ENCODE assay signal across 10 cellular contexts in the genomic region with DNA sequence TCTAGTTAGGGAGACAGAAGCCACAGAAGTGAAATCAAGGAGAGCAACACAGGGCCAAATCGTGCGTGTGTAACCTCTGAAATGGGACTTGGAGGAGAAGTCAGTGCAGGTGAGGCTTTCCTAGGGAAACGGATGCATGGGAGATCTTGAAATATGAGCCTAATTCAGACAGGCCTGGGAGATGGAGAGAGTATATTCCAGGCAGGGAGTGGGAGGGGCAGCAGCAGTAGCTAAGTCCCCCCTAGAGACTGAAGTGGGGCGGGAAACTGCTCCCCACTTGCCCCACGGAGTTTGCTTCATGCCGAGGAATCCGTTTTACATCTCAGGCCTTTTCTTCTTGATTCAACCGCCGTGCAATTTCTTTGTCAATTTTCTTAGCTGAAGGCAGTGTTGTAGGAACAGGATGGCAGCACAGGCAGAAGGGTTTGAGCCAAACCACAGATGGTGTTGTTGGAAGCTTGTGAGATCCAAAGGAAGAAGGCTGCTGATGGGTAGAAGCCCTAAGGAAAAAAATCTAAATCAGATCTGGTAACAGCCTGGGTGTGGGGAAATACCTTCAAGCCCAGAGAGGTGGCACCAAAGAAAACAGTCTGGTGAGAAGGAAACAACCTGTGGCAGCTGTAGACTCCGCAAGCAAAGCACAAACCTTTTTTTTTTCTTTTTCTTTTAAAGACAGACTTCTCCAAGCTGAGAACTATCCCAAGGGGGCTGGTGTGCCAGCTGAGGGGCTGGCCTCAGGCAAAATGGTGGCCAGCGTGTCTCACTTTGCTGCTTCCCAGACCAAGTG. TPM values are rescaled to one million over a fixed set of nuclear protein-coding genes. Genes with fewer than 3 reads are reported as not detected.
DNase-seq lines count a peak whose midpoint lies in the region; ATAC-seq and TF ChIP-seq lines count a peak whose summit lies in the region.
"Had no signal": no experiment of that assay in that cellular context is flagged by ENCODE, and none has a peak within 500 bp of the region (broad histone marks: within the 10 kb centered on the region; RNA-seq: fewer than 3 reads in every experiment).

No MANE protein-coding gene starts in this region.

- no peaks in the 10 kb centered on the region for H3K27me3 ChIP-seq in CD8-positive, alpha-beta T cell (ENCODE audit: insufficient read depth, low read length)
- H3K27me3 ChIP-seq in fibroblast of lung (ENCODE audit: control insufficient read depth, insufficient read depth, low read length) (no peaks in the 10 kb centered on the region), sigmoid colon (no peaks in the 10 kb centered on the region)

- H3K79me2 ChIP-seq in fibroblast of lung (ENCODE audit: control insufficient read depth, insufficient read depth, low read length), result peaks cover 62% of the 10 kb centered on the region

- no peak overlapping the region for H3K27ac ChIP-seq in CD8-positive, alpha-beta T cell (ENCODE audit: low read depth, low read length)
- peak overlapping the region; percentile 89 for H3K27ac ChIP-seq in fibroblast of lung (ENCODE audit: insufficient read depth, low read length)
- H3K27ac ChIP-seq in sigmoid colon, result peak overlapping the region; percentile 6 to 82 (median 78)

- no peaks in the 10 kb centered on the region for H3K36me3 Mint-ChIP-seq in CD8-positive, alpha-beta T cell

- peak; percentile 46 for ATAC-seq in CD8-positive, alpha-beta T cell
- ATAC-seq in HG03565 (IDR thresholded peaks at IDR 0.05; ENCODE audit: unreplicated experiment), result no peak

- H3K27ac Mint-ChIP-seq in CD8-positive, alpha-beta T cell, result no peak overlapping the region

- H3K27me3 Mint-ChIP-seq in CD8-positive, alpha-beta T cell (ENCODE audit: low read depth), result peaks cover 5% of the 10 kb centered on the region

- POLR2A ChIA-PET in CD8-positive, alpha-beta T cell (lab: Charles Lee), result interaction anchor here (0.6 kb wide), 1 partner anchor 119 kb away, joined by 3 read pairs; no protein-coding TSS in a partner anchor

- no peak for TF ChIP-seq CTCF in CD8-positive, alpha-beta T cell (IDR thresholded peaks at IDR 0.05)
- TF ChIP-seq CTCF in fibroblast of lung (conservative IDR thresholded peaks at IDR 0.05 in 1 of 2, IDR thresholded peaks at IDR 0.05 in 1 of 2; ENCODE audit: low read depth in 1 of 2, low read length in 2 of 2), result no peak
- no peak for TF ChIP-seq CTCF in sigmoid colon (IDR thresholded peaks at IDR 0.05)
- TF ChIP-seq CTCF in GM13977 (IDR thresholded peaks at IDR 0.05; ENCODE audit: extremely low read depth, insufficient read depth, missing control alignments), result no peak

- H3K9me3 ChIP-seq in CD8-positive, alpha-beta T cell (ENCODE audit: low read length), result no peaks in the 10 kb centered on the region
- H3K9me3 ChIP-seq in fibroblast of lung (ENCODE audit: control insufficient read depth, insufficient read depth, low read depth, low read length) (no peaks in the 10 kb centered on the region), sigmoid colon (no peaks in the 10 kb centered on the region)

- no peaks in the 10 kb centered on the region for H3K9me3 Mint-ChIP-seq in CD8-positive, alpha-beta T cell

- in situ Hi-C loops in KBM-7 (cut with MboI; ENCODE audit: low pct_unique_long_range_greater_than_20kb, low sequenced_read_pairs) (no loop called here), GM13977 (cut with MboI; ENCODE audit: low pct_unique_long_range_greater_than_20kb, low sequenced_read_pairs, unreplicated experiment) (no loop called here)

- 79 to 81% methylated on average over 11 of the region's 11 CpGs for WGBS in sigmoid colon, 2 donors

- peaks cover 19% of the 10 kb centered on the region for H3K4me1 Mint-ChIP-seq in CD8-positive, alpha-beta T cell (ENCODE audit: low read depth)

- intact Hi-C loops in CD8-positive, alpha-beta T cell (cut with DNase I, micrococcal nuclease), result loop anchor here in 1 of 2 experiments (1.0 to 2.0 kb wide), 2 partner anchors 13 to 28 kb away; no protein-coding TSS in a partner anchor
- intact Hi-C loops in sigmoid colon (cut with DNase I), result no loop called here

- no peaks in the 10 kb centered on the region for H3K36me3 ChIP-seq in CD8-positive, alpha-beta T cell (ENCODE audit: insufficient read depth, low read length)
- H3K36me3 ChIP-seq in fibroblast of lung (ENCODE audit: control insufficient read depth, insufficient read depth, low read length), result no peaks in the 10 kb centered on the region
- no peaks in the 10 kb centered on the region for H3K36me3 ChIP-seq in sigmoid colon

- TF ChIP-seq EP300 in sigmoid colon (IDR thresholded peaks at IDR 0.05), result no peak

- peaks cover 10% of the 10 kb centered on the region for H3K4me1 ChIP-seq in CD8-positive, alpha-beta T cell (ENCODE audit: insufficient read depth, low read length)
- H3K4me1 ChIP-seq in fibroblast of lung (ENCODE audit: control insufficient read depth, extremely low read depth, insufficient read depth, low read length) (peaks cover 53% of the 10 kb centered on the region), sigmoid colon (peaks cover 0 to 54% (median 48%) of the 10 kb centered on the region in 4 donors)

- H4K20me1 ChIP-seq in fibroblast of lung (ENCODE audit: control insufficient read depth, extremely low read depth, insufficient read depth, low read length), result no peaks in the 10 kb centered on the region

- H3K4me3 Mint-ChIP-seq in CD8-positive, alpha-beta T cell, result no peak overlapping the region

- no peak overlapping the region for H3K4me2 ChIP-seq in fibroblast of lung (ENCODE audit: extremely low read depth, insufficient read depth, low read length)

- no peak for DNase-seq in CD8-positive, alpha-beta T cell
- DNase-seq in NCI-H446 treated with DMSO at 0.1 percent for 48 hours (lab: John Stamatoyannopoulos, UW) (peak; percentile 2), fibroblast of lung (ENCODE audit: low read depth in 2 of 2) (no peak), sigmoid colon (no peak), KBM-7 (no peak), GM19240 (ENCODE audit: insufficient read length, low spot score) (no peak), GM13977 (ENCODE audit: low spot score) (no peak)
- DNase-seq: NCI-H1417 treated with DMSO at 0.1 percent for 48 hours, T-helper 2 cell had no signal

- no peak for TF ChIP-seq POLR2A in sigmoid colon (IDR thresholded peaks at IDR 0.05)

- CTCF ChIA-PET in CD8-positive, alpha-beta T cell (lab: Charles Lee), result interaction anchor here (0.5 to 2.5 kb wide), 16 partner anchors 9 to 1925 kb away, joined by 3 to 15 read pairs (median 3); no protein-coding TSS in a partner anchor

- H3K4me3 ChIP-seq in CD8-positive, alpha-beta T cell (ENCODE audit: low read depth, low read length), result no peak overlapping the region
- H3K4me3 ChIP-seq in fibroblast of lung (replicated peaks in 1 of 4; ENCODE audit: control extremely low read depth in 1 of 4, insufficient read depth in 1 of 4, low read depth in 3 of 4, low read length in 4 of 4) (no peak overlapping the region), sigmoid colon (no peak overlapping the region)

- H2AFZ ChIP-seq in fibroblast of lung (ENCODE audit: low read length), result no peak overlapping the region

- no peak overlapping the region for H3K9ac ChIP-seq in fibroblast of lung (ENCODE audit: insufficient read depth, low read length)

RNA-seq across cellular contexts. Expression of gene EPAS1, which starts 40.2 kb away (rescaled TPM):
- 10 to 100 TPM; 18.5 to 19.7 TPM for total RNA-seq in CD8-positive, alpha-beta T cell
- total RNA-seq in fibroblast of lung (82.4 and 120 TPM in 2 replicates), sigmoid colon (10 to 100 TPM; 56.8 to 97.8 (median 61.1) TPM)
- polyA plus RNA-seq in fibroblast of lung (330 and 941 TPM in 2 replicates), sigmoid colon (10 to 100 TPM; 57.8 to 82.8 (median 64.3) TPM)
- polyA plus RNA-seq in fibroblast of lung (2012), result 135 and 492 TPM in 2 replicates
- polyA minus RNA-seq in fibroblast of lung (ENCODE audit: low replicate concordance), result 229 and 622 TPM in 2 replicates
